ENCODE assay signal across 12 cellular contexts in genomic region chr9:107274953-107275422, GRCh38. TPM values are rescaled to one million over a fixed set of nuclear protein-coding genes. Genes with fewer than 3 reads are reported as not detected.
DNase-seq lines count a peak whose midpoint lies in the region; ATAC-seq and TF ChIP-seq lines count a peak whose summit lies in the region.
"Had no signal": no experiment of that assay in that cellular context is flagged by ENCODE, and none has a peak within 500 bp of the region (broad histone marks: within the 10 kb centered on the region; RNA-seq: fewer than 3 reads in every experiment).

No MANE protein-coding gene starts in this region.

- WGBS in heart right ventricle, 2 donors = 56 to 58% methylated on average over 4 of the region's 4 CpGs

- no peak overlapping the region for H3K4me3 ChIP-seq in heart right ventricle

- no peaks in the 10 kb centered on the region for H3K9me3 ChIP-seq in heart right ventricle

- no peaks in the 10 kb centered on the region for H3K27me3 ChIP-seq in heart right ventricle

- no peaks in the 10 kb centered on the region for H3K36me3 Mint-ChIP-seq in type B pancreatic cell

- TF ChIP-seq CTCF in heart right ventricle (IDR thresholded peaks at IDR 0.05) = no peak
- no peak for TF ChIP-seq CTCF in type B pancreatic cell (conservative IDR thresholded peaks at IDR 0.05)

- no peaks in the 10 kb centered on the region for H3K9me3 Mint-ChIP-seq in type B pancreatic cell

- H3K36me3 ChIP-seq in heart right ventricle = no peaks in the 10 kb centered on the region

- DNase-seq in NCI-H2171 treated with DMSO at 0.1 percent for 48 hours (lab: John Stamatoyannopoulos, UW) (peak; percentile 21), NCI-H2171 (lab: John Stamatoyannopoulos, UW) (no peak), SW 1271 (lab: John Stamatoyannopoulos, UW) (peak; percentile 89 to 96), heart right ventricle (no peak), type B pancreatic cell (ENCODE audit: extremely low spot score, unreplicated experiment) (no peak), NCI-H446 (lab: John Stamatoyannopoulos, UW) (no peak), NCI-H82 treated with DMSO at 0.1 percent for 48 hours (lab: John Stamatoyannopoulos, UW; ENCODE audit: unreplicated experiment) (no peak)
- DNase-seq: activated naive CD4-positive, alpha-beta T cell treated with Interleukin-2 at 50 U/mL for 16 hours; hippocampal formation; NCI-H1436 treated with DMSO at 0.1 percent for 48 hours; T-helper 9 cell had no signal

- peaks cover 15% of the 10 kb centered on the region for H3K4me1 Mint-ChIP-seq in type B pancreatic cell (ENCODE audit: unreplicated experiment)

- H3K27me3 Mint-ChIP-seq in type B pancreatic cell = no peaks in the 10 kb centered on the region

- no peak overlapping the region for H3K27ac ChIP-seq in heart right ventricle

- intact Hi-C loops in heart right ventricle (cut with DNase I) = no loop called here

- H3K4me3 Mint-ChIP-seq in type B pancreatic cell = peak overlapping the region; percentile 45

- H3K4me1 ChIP-seq in heart right ventricle = peaks cover 0 to 27% (median 11%) of the 10 kb centered on the region in 9 donors

- ATAC-seq in heart right ventricle (peak in 5 of 8 donors; percentile 25 to 92 (median 51)), GM21529 (IDR thresholded peaks at IDR 0.05; ENCODE audit: unreplicated experiment) (no peak)

- H3K27ac Mint-ChIP-seq in type B pancreatic cell = peak overlapping the region; percentile 74

RNA-seq across cellular contexts. Expression of gene RAD23B, which starts 8.1 kb away (rescaled TPM):
- total RNA-seq in heart right ventricle (100 to 1,000 TPM in 7 of 10 donors, 10 to 100 TPM in 3; 85.5 to 122 (median 106) TPM), type B pancreatic cell (ENCODE audit: low replicate concordance) (134 and 186 TPM in 2 replicates)
- polyA plus RNA-seq in heart right ventricle = 10 to 100 TPM; 41.7 to 57.1 TPM

Comparison
In these comparisons a context has a peak if more than half of its experiments do, and no peak if none do; other contexts are left out.
1. DNase-seq: peak in NCI-H2171 treated with DMSO at 0.1 percent for 48 hours (single experiment) and SW 1271 (2 of 2); none in NCI-H2171 (single experiment), heart right ventricle (0 of 2), type B pancreatic cell (single experiment), NCI-H446 (0 of 2) and NCI-H82 treated with DMSO at 0.1 percent for 48 hours (single experiment).